Comparison of ENCODE assay signal across 1 cellular context in the genomic region with DNA sequence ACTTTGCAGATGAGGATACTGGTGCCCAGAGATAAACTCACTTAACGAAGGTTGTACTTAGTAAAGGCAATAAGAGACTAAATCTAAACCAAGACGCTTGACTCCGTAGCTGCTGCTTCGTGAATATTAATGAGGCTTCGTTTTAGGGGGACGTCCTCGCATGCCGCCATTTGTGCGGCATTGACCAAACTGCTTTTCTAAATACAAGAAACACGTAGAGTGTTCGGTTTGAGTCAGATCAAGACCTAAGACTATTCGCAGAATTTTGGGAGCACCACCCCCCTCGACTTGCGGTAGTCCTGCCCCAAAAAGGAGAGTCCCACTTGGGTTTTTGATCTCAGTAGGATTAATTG.
TF ChIP-seq lines count a peak whose summit lies in the region.

No MANE protein-coding gene starts in this region.

TF ChIP-seq in K562, 482 proteins besides CTCF, POLR2A, EP300 and RAD21 (continued from another document):
- TF ChIP-seq NKRF (IDR thresholded peaks at IDR 0.05; ENCODE audit: borderline replicate concordance) (no peak), ZNF282 (CRISPR knock-in tag; IDR thresholded peaks at IDR 0.05) (no peak)
